ENCODE assay signal across 8 cellular contexts in genomic region chr11:70202898-70203748, GRCh38. TPM values are rescaled to one million over a fixed set of nuclear protein-coding genes. Genes with fewer than 3 reads are reported as not detected.
A peak's percentile ranks its signal among the peaks of the same experiment; 100 is the strongest.
DNase-seq lines count a peak whose midpoint lies in the region; ATAC-seq and TF ChIP-seq lines count a peak whose summit lies in the region.

Gene FADD, plus strand, starts transcription at chr11:70203296. Its CDS starts 164 bp downstream, at chr11:70203460.

- ATAC-seq in GM18909 (IDR thresholded peaks at IDR 0.05; ENCODE audit: poor library complexity, unreplicated experiment) (peak; percentile 83), HG03196 (IDR thresholded peaks at IDR 0.05; ENCODE audit: unreplicated experiment) (peak; percentile 72)
- peak; percentile 68 for ATAC-seq in activated CD4-positive, alpha-beta T cell treated with anti-CD3 and anti-CD28 coated beads for 36 hours

- peaks cover 35% of the 10 kb centered on the region for H3K36me3 Mint-ChIP-seq in activated CD4-positive, alpha-beta T cell treated with anti-CD3 and anti-CD28 coated beads for 36 hours (ENCODE audit: low read depth)

- POLR2A ChIA-PET in activated CD4-positive, alpha-beta T cell treated with anti-CD3 and anti-CD28 coated beads for 36 hours (lab: Charles Lee), result interaction anchor here (0.9 kb wide), 1 partner anchor 10 kb away, joined by 3 read pairs; no protein-coding TSS in a partner anchor

- peak within 1 kb of the TSS; percentile 97 for H3K4me3 Mint-ChIP-seq in activated CD4-positive, alpha-beta T cell treated with anti-CD3 and anti-CD28 coated beads for 36 hours

- CTCF ChIA-PET in activated CD4-positive, alpha-beta T cell treated with anti-CD3 and anti-CD28 coated beads for 36 hours (lab: Charles Lee), result no interaction called here

- DNase-seq in AG08396 (ENCODE audit: low spot score), result peak; percentile 98
- peak; percentile 87 for DNase-seq in NCI-H510A (lab: John Stamatoyannopoulos, UW)
- DNase-seq in activated CD4-positive, alpha-beta T cell treated with anti-CD3 and anti-CD28 coated beads for 36 hours, result peak; percentile 95
- DNase-seq in choroid plexus epithelial cell (ENCODE audit: low read depth), result peak; percentile 94
- DNase-seq in stimulated activated CD4-positive, alpha-beta T cell treated with anti-CD3 and anti-CD28 coated beads, Interleukin-1b, Interleukin-23, amount 100 ng/mL, for 24 hours (ENCODE audit: low read depth in 4 of 4, low spot score in 1 of 4), result peak; percentile 76 to 82 (median 80)

- H3K27me3 ChIP-seq in layer of hippocampus (ENCODE audit: control insufficient read depth, insufficient read depth, low read length), result no peaks in the 10 kb centered on the region

- H3K4me3 ChIP-seq in choroid plexus epithelial cell (ENCODE audit: low read depth, low read length), result peak within 1 kb of the TSS; percentile 95

- intact Hi-C loops in activated CD4-positive, alpha-beta T cell treated with anti-CD3 and anti-CD28 coated beads for 36 hours (cut with DNase I, micrococcal nuclease), result loop anchor here (1.0 to 10.0 kb wide), 11 partner anchors 67 to 1912 kb away; partner anchors contain the start of genes ANAPC15 (in 1 of the 2), CTTN (in 1 of the 2), DHCR7 (in 1 of the 2) and LTO1 (in 1 of the 2)

- H3K9me3 Mint-ChIP-seq in activated CD4-positive, alpha-beta T cell treated with anti-CD3 and anti-CD28 coated beads for 36 hours (ENCODE audit: low read depth), result no peaks in the 10 kb centered on the region

- H3K27ac Mint-ChIP-seq in activated CD4-positive, alpha-beta T cell treated with anti-CD3 and anti-CD28 coated beads for 36 hours, result peak within 1 kb of the TSS; percentile 99

- TF ChIP-seq CTCF in choroid plexus epithelial cell (conservative IDR thresholded peaks at IDR 0.05; ENCODE audit: low read depth, low read length), result no peak

- H3K27ac ChIP-seq in layer of hippocampus (ENCODE audit: low read depth, low read length), result peak within 1 kb of the TSS; percentile 75

- peaks cover 41% of the 10 kb centered on the region for H3K4me1 Mint-ChIP-seq in activated CD4-positive, alpha-beta T cell treated with anti-CD3 and anti-CD28 coated beads for 36 hours

- H3K27me3 Mint-ChIP-seq in activated CD4-positive, alpha-beta T cell treated with anti-CD3 and anti-CD28 coated beads for 36 hours, result peaks cover 2% of the 10 kb centered on the region

RNA-seq across cellular contexts. Expression of gene FADD, which starts in this region (rescaled TPM):
- 10 to 100 TPM; 23.5 to 32.4 TPM for total RNA-seq in activated CD4-positive, alpha-beta T cell treated with anti-CD3 and anti-CD28 coated beads for 36 hours

Comparison
In these comparisons a context has a peak if more than half of its experiments do, and no peak if none do; other contexts are left out.
1. Peak in every context shown above with its lines: DNase-seq, ATAC-seq, H3K4me3 ChIP-seq and H3K27ac ChIP-seq.